ENCODE assay signal across 12 cellular contexts in genomic region chr17:2062571-2063183, GRCh38. TPM values are rescaled to one million over a fixed set of nuclear protein-coding genes. Genes with fewer than 3 reads are reported as not detected.
A peak's percentile ranks its signal among the peaks of the same experiment; 100 is the strongest.
DNase-seq lines count a peak whose midpoint lies in the region; FAIRE-seq and TF ChIP-seq lines count a peak whose summit lies in the region.
"Had no signal": no experiment of that assay in that cellular context is flagged by ENCODE, and none has a peak within 500 bp of the region (broad histone marks: within the 10 kb centered on the region; RNA-seq: fewer than 3 reads in every experiment).

No MANE protein-coding gene starts in this region.

- no peak overlapping the region for H2AFZ ChIP-seq in endothelial cell of umbilical vein (ENCODE audit: low read depth, low read length)

- no peaks in the 10 kb centered on the region for H4K20me1 ChIP-seq in endothelial cell of umbilical vein (replicated peaks; ENCODE audit: control insufficient read depth, extremely low read depth, insufficient read depth, low read length)

- TF ChIP-seq CTCF in AG04450 (IDR thresholded peaks at IDR 0.05; ENCODE audit: low read depth, low read length) (no peak), endothelial cell of umbilical vein (IDR thresholded peaks at IDR 0.05; ENCODE audit: extremely low read depth in 1 of 2, insufficient read depth in 1 of 2, low read depth in 1 of 2, low read length in 2 of 2) (no peak), ovary (IDR thresholded peaks at IDR 0.05) (no peak), GM10248 (IDR thresholded peaks at IDR 0.05; ENCODE audit: control extremely low read depth, extremely low read depth, low read depth, missing control alignments) (no peak)

- intact Hi-C loops in endothelial cell of umbilical vein (cut with micrococcal nuclease) (no loop called here), ovary (cut with DNase I) (no loop called here)

- POLR2A ChIA-PET in AG04450 (lab: Yijun Ruan, JAX) (interaction anchor here (0.6 to 1.1 kb wide), 2 partner anchors 138 to 182 kb away, joined by 6 read pairs; no protein-coding TSS in a partner anchor), endothelial cell of umbilical vein (lab: Charles Lee) (no interaction called here), GM10248 (lab: Yijun Ruan, JAX) (no interaction called here)

- H3K9ac ChIP-seq in endothelial cell of umbilical vein (replicated peaks; ENCODE audit: extremely low read depth, insufficient read depth, low read length): no peak overlapping the region

- no peak for TF ChIP-seq RAD21 in Ishikawa (IDR thresholded peaks at IDR 0.05; ENCODE audit: low read depth)

- WGBS in ovary, 3 donors: 14 to 18% (median 18%) methylated on average over 11 of the region's 11 CpGs

- no peak for FAIRE-seq in endothelial cell of umbilical vein (lab: Jason Lieb, UNC)
- FAIRE-seq: endometrium had no signal

- no TSS peak for BruUV-seq in endothelial cell of umbilical vein (replicated peaks; lab: Mats Ljungman, UMichigan)

- H3K9me3 ChIP-seq in AG04450 (ENCODE audit: control insufficient read depth, insufficient read depth, low read length) (peaks cover 6% of the 10 kb centered on the region; the same call in 1 of the 2 replicates), endothelial cell of umbilical vein (replicated peaks; ENCODE audit: control insufficient read depth, insufficient read depth, low read length) (no peaks in the 10 kb centered on the region), ovary (no peaks in the 10 kb centered on the region)

- H3K4me2 ChIP-seq in endothelial cell of umbilical vein (ENCODE audit: insufficient read depth, low read length): no peak overlapping the region

- H3K9me1 ChIP-seq in endothelial cell of umbilical vein (replicated peaks; ENCODE audit: control insufficient read depth, extremely low read depth, insufficient read depth, low read length): no peaks in the 10 kb centered on the region

- H3K79me2 ChIP-seq in endothelial cell of umbilical vein (ENCODE audit: control insufficient read depth, insufficient read depth, low read length): peaks cover 17% of the 10 kb centered on the region

- DNase-seq in AG04450 (ENCODE audit: low read depth, low spot score) (no peak), endothelial cell of umbilical vein (ENCODE audit: low read depth, low spot score) (peak; percentile 56), ovary (peak; percentile 50 to 73 (median 56)), OCI-M1 (lab: John Stamatoyannopoulos, UW) (no peak), NOMO-1 treated with dmso at 0.1 percent for 144 hours (lab: John Stamatoyannopoulos, UW; ENCODE audit: unreplicated experiment) (no peak), GM10248 (ENCODE audit: extremely low spot score) (no peak)
- no peak for DNase-seq in stimulated activated CD4-positive, alpha-beta T cell treated with anti-CD3 and anti-CD28 coated beads, Interleukin-1b, Interleukin-23, amount 100 ng/mL, for 48 hours
- DNase-seq: DMS153, NCI-H510A had no signal

- CTCF ChIA-PET in AG04450 (lab: Charles Lee): interaction anchor here (2.4 kb wide), 1 partner anchor 182 kb away, joined by 7 read pairs; no protein-coding TSS in a partner anchor
- CTCF ChIA-PET in endothelial cell of umbilical vein (lab: Charles Lee): interaction anchor here (1.2 to 17.2 kb wide), 2 partner anchors 169 to 182 kb away, joined by 4 to 455 read pairs; no protein-coding TSS in a partner anchor
- CTCF ChIA-PET in GM10248 (lab: Yijun Ruan, JAX): interaction anchor here (0.7 to 10.3 kb wide), 6 partner anchors 8 to 220 kb away, joined by 3 to 107 read pairs (median 8); no protein-coding TSS in a partner anchor

- dilution Hi-C loops in endothelial cell of umbilical vein (cut with MboI; ENCODE audit: extremely low pct_ligation_motif_present, low sequenced_read_pairs): no loop called here

- TF ChIP-seq EP300 in Ishikawa (IDR thresholded peaks at IDR 0.05; ENCODE audit: borderline replicate concordance): peak; percentile 91
- no peak for TF ChIP-seq EP300 in ovary (IDR thresholded peaks at IDR 0.05)

- TF ChIP-seq POLR2A in endothelial cell of umbilical vein (IDR thresholded peaks at IDR 0.05; ENCODE audit: low read depth, low read length): no peak
- no peak for TF ChIP-seq POLR2A in ovary (IDR thresholded peaks at IDR 0.05)

- H3K27ac ChIP-seq in AG04450 (ENCODE audit: low read depth, low read length): peak overlapping the region; percentile 61
- peak overlapping the region; percentile 4 for H3K27ac ChIP-seq in endothelial cell of umbilical vein (ENCODE audit: insufficient read depth, low read depth, low read length)
- H3K27ac ChIP-seq in ovary: peak overlapping the region; percentile 82 to 89

- H3K36me3 ChIP-seq in endothelial cell of umbilical vein (ENCODE audit: control insufficient read depth in 2 of 2, extremely low read depth in 1 of 2, insufficient read depth in 2 of 2, low read length in 2 of 2) (peaks cover 3 to 13% of the 10 kb centered on the region in 2 experiments), ovary (no peaks in the 10 kb centered on the region)

- peaks cover 35% of the 10 kb centered on the region for H3K4me1 ChIP-seq in endothelial cell of umbilical vein (ENCODE audit: control insufficient read depth, extremely low read depth, insufficient read depth, low read length)
- peaks cover 34% of the 10 kb centered on the region for H3K4me1 ChIP-seq in ovary (ENCODE audit: insufficient read depth)

- H3K4me3 ChIP-seq in AG04450 (ENCODE audit: low read depth, low read length) (no peak overlapping the region), endothelial cell of umbilical vein (replicated peaks in 1 of 3; ENCODE audit: insufficient read depth in 1 of 3, low read depth in 1 of 3, low read length in 3 of 3) (no peak overlapping the region), ovary (no peak overlapping the region)

- H3K27me3 ChIP-seq in AG04450 (ENCODE audit: control insufficient read depth, insufficient read depth, low read length) (no peaks in the 10 kb centered on the region), endothelial cell of umbilical vein (ENCODE audit: control insufficient read depth in 2 of 2, insufficient read depth in 2 of 2, low read length in 2 of 2) (no peaks in the 10 kb centered on the region), ovary (no peaks in the 10 kb centered on the region)

TF ChIP-seq in endothelial cell of umbilical vein, 7 proteins besides CTCF, POLR2A, EP300 and RAD21 (continues in another document):
- no peak for TF ChIP-seq POLR2AphosphoS5 (IDR thresholded peaks at IDR 0.05; ENCODE audit: insufficient read depth, low read depth, low read length)

RNA-seq across cellular contexts. Expression of gene HIC1, which starts 7.8 kb away (rescaled TPM):
- 12.7 and 14.4 TPM in 2 replicates for polyA plus RNA-seq in AG04450 (2011; rRNA removed)
- polyA minus RNA-seq in AG04450 (2011; rRNA and poly(A)+ RNA removed): 13.7 and 15.8 TPM in 2 replicates
- total RNA-seq in endothelial cell of umbilical vein: 25.8 and 35.5 TPM in 2 replicates
- 18.2 and 20.2 TPM in 2 replicates for polyA plus RNA-seq in endothelial cell of umbilical vein
- polyA plus RNA-seq in endothelial cell of umbilical vein (2011; cell fraction: cytosol; rRNA removed): 6.5 and 11.3 TPM in 2 replicates
- 46.4 and 50.2 TPM in 2 replicates for polyA plus RNA-seq in endothelial cell of umbilical vein (2011; cell fraction: nucleus; rRNA removed)
- 8.2 and 19.6 TPM in 2 replicates for polyA plus RNA-seq in endothelial cell of umbilical vein (2012)
- polyA minus RNA-seq in endothelial cell of umbilical vein: 10.7 and 22.4 TPM in 2 replicates
- not detected for polyA minus RNA-seq in endothelial cell of umbilical vein (2011; cell fraction: cytosol; rRNA and poly(A)+ RNA removed)
- polyA minus RNA-seq in endothelial cell of umbilical vein (2011; cell fraction: nucleus; rRNA and poly(A)+ RNA removed): 56.9 and 118 TPM in 2 replicates
- 100 to 1,000 TPM in 1 of 7 donors, 10 to 100 TPM in 6; 35.0 to 108 (median 68.0) TPM for total RNA-seq in ovary
- 10 to 100 TPM in 1 of 2 donors, 1 to 10 TPM in 1; 3.9 to 16.3 TPM for polyA plus RNA-seq in ovary

RNA-seq across cellular contexts. Expression of gene OVCA2, which starts 20.9 kb away (rescaled TPM):
- polyA plus RNA-seq in AG04450 (2011; rRNA removed): 38.0 and 45.0 TPM in 2 replicates
- 16.8 and 18.1 TPM in 2 replicates for polyA minus RNA-seq in AG04450 (2011; rRNA and poly(A)+ RNA removed)
- total RNA-seq in endothelial cell of umbilical vein: 40.9 and 41.3 TPM in 2 replicates
- polyA plus RNA-seq in endothelial cell of umbilical vein: 84.2 and 102 TPM in 2 replicates
- 62.0 and 68.4 TPM in 2 replicates for polyA plus RNA-seq in endothelial cell of umbilical vein (2011; cell fraction: cytosol; rRNA removed)
- 27.0 and 34.3 TPM in 2 replicates for polyA plus RNA-seq in endothelial cell of umbilical vein (2011; cell fraction: nucleus; rRNA removed)
- 40.7 and 40.8 TPM in 2 replicates for polyA plus RNA-seq in endothelial cell of umbilical vein (2012)
- 29.7 and 32.0 TPM in 2 replicates for polyA minus RNA-seq in endothelial cell of umbilical vein
- polyA minus RNA-seq in endothelial cell of umbilical vein (2011; cell fraction: cytosol; rRNA and poly(A)+ RNA removed): 24.1 TPM
- 4.8 and 6.6 TPM in 2 replicates for polyA minus RNA-seq in endothelial cell of umbilical vein (2011; cell fraction: nucleus; rRNA and poly(A)+ RNA removed)
- total RNA-seq in ovary: 10 to 100 TPM; 19.1 to 26.4 (median 21.2) TPM
- 10 to 100 TPM; 13.2 to 28.3 TPM for polyA plus RNA-seq in ovary

RNA-seq across cellular contexts. Expression of gene DPH1, which starts 32.7 kb away (rescaled TPM):
- polyA plus RNA-seq in AG04450 (2011; rRNA removed) (25.3 and 29.9 TPM in 2 replicates), endothelial cell of umbilical vein (45.6 and 50.4 TPM in 2 replicates), ovary (10 to 100 TPM; 27.5 to 47.2 TPM)
- polyA minus RNA-seq in AG04450 (2011; rRNA and poly(A)+ RNA removed): 27.5 and 45.4 TPM in 2 replicates
- total RNA-seq in endothelial cell of umbilical vein (37.8 and 38.5 TPM in 2 replicates), ovary (10 to 100 TPM; 42.4 to 77.7 (median 46.0) TPM)
- 24.4 and 28.4 TPM in 2 replicates for polyA plus RNA-seq in endothelial cell of umbilical vein (2011; cell fraction: cytosol; rRNA removed)
- 113 and 132 TPM in 2 replicates for polyA plus RNA-seq in endothelial cell of umbilical vein (2011; cell fraction: nucleus; rRNA removed)
- polyA plus RNA-seq in endothelial cell of umbilical vein (2012): 27.7 and 30.0 TPM in 2 replicates
- 28.8 and 50.5 TPM in 2 replicates for polyA minus RNA-seq in endothelial cell of umbilical vein
- polyA minus RNA-seq in endothelial cell of umbilical vein (2011; cell fraction: cytosol; rRNA and poly(A)+ RNA removed): 34.0 TPM
- 36.8 and 41.4 TPM in 2 replicates for polyA minus RNA-seq in endothelial cell of umbilical vein (2011; cell fraction: nucleus; rRNA and poly(A)+ RNA removed)

RNA-seq across cellular contexts. Expression of gene RTN4RL1, which starts 37.5 kb away (rescaled TPM):
- 0.02 and 0.04 TPM in 2 replicates for polyA plus RNA-seq in AG04450 (2011; rRNA removed)
- not detected in 2 replicates for polyA minus RNA-seq in AG04450 (2011; rRNA and poly(A)+ RNA removed)
- total RNA-seq in endothelial cell of umbilical vein: not detected in 2 replicates
- 0.03 and 0.04 TPM in 2 replicates for polyA plus RNA-seq in endothelial cell of umbilical vein
- polyA plus RNA-seq in endothelial cell of umbilical vein (2011; cell fraction: cytosol; rRNA removed): 0.03 TPM in 2 replicates
- not detected in 2 replicates for polyA plus RNA-seq in endothelial cell of umbilical vein (2011; cell fraction: nucleus; rRNA removed)
- 0.04 and 0.11 TPM in 2 replicates for polyA plus RNA-seq in endothelial cell of umbilical vein (2012)
- 0.08 TPM in 1 of 2 replicates, not detected in the other for polyA minus RNA-seq in endothelial cell of umbilical vein
- polyA minus RNA-seq in endothelial cell of umbilical vein (2011; cell fraction: cytosol; rRNA and poly(A)+ RNA removed): not detected
- not detected in 2 replicates for polyA minus RNA-seq in endothelial cell of umbilical vein (2011; cell fraction: nucleus; rRNA and poly(A)+ RNA removed)
- total RNA-seq in ovary: 1 to 10 TPM in 5 of 7 donors, under 1 TPM in 1, not detected in 1; 0.92 to 4.1 (median 1.9) TPM
- under 1 TPM; 0.30 to 0.42 TPM for polyA plus RNA-seq in ovary
- total RNA-seq: mononuclear cell had no signal

Comparison
In these comparisons a context has a peak if more than half of its experiments do, and no peak if none do; other contexts are left out.
1. DNase-seq: peak in endothelial cell of umbilical vein (single experiment) and ovary (5 of 5); none in AG04450 (single experiment), stimulated activated CD4-positive, alpha-beta T cell treated with anti-CD3 and anti-CD28 coated beads, Interleukin-1b, Interleukin-23, amount 100 ng/mL, for 48 hours (single experiment), OCI-M1 (single experiment), NOMO-1 treated with dmso at 0.1 percent for 144 hours (single experiment) and GM10248 (single experiment).
2. H3K27ac ChIP-seq: peak in every context shown above with its lines; median percentile 86 in ovary; 61 in AG04450; 4 in endothelial cell of umbilical vein.